Comparison of ENCODE assay signal across 1 cellular context in genomic region chr11:64396079-64396591, GRCh38.
TF ChIP-seq lines count a peak whose summit lies in the region.

No MANE protein-coding gene starts in this region.

TF ChIP-seq in HepG2, 621 proteins besides CTCF, POLR2A, EP300 and RAD21 (continued from another document):
- TF ChIP-seq SETDB1 (CRISPR knock-in tag; IDR thresholded peaks at IDR 0.05; ENCODE audit: borderline replicate concordance), result no peak
- no peak for TF ChIP-seq DR1 (CRISPR knock-in tag; IDR thresholded peaks at IDR 0.05)
- TF ChIP-seq POGZ (CRISPR knock-in tag; IDR thresholded peaks at IDR 0.05), result no peak
- TF ChIP-seq, protein P1, sequence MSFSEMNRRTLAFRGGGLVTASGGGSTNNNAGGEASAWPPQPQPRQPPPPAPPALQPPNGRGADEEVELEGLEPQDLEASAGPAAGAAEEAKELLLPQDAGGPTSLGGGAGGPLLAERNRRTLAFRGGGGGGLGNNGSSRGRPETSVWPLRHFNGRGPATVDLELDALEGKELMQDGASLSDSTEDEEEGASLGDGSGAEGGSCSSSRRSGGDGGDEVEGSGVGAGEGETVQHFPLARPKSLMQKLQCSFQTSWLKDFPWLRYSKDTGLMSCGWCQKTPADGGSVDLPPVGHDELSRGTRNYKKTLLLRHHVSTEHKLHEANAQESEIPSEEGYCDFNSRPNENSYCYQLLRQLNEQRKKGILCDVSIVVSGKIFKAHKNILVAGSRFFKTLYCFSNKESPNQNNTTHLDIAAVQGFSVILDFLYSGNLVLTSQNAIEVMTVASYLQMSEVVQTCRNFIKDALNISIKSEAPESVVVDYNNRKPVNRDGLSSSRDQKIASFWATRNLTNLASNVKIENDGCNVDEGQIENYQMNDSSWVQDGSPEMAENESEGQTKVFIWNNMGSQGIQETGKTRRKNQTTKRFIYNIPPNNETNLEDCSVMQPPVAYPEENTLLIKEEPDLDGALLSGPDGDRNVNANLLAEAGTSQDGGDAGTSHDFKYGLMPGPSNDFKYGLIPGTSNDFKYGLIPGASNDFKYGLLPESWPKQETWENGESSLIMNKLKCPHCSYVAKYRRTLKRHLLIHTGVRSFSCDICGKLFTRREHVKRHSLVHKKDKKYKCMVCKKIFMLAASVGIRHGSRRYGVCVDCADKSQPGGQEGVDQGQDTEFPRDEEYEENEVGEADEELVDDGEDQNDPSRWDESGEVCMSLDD (CRISPR knock-in tag; IDR thresholded peaks at IDR 0.05; ENCODE audit: borderline replicate concordance), result no peak
- TF ChIP-seq ARID2 (CRISPR knock-in tag; IDR thresholded peaks at IDR 0.05; ENCODE audit: borderline replicate concordance), result no peak
- no peak for TF ChIP-seq IRX3 (CRISPR knock-in tag; IDR thresholded peaks at IDR 0.05; ENCODE audit: borderline replicate concordance, low read depth)
- TF ChIP-seq ZNF367 (CRISPR knock-in tag; IDR thresholded peaks at IDR 0.05; ENCODE audit: borderline replicate concordance), result no peak
- TF ChIP-seq RBFOX2 (IDR thresholded peaks at IDR 0.05; ENCODE audit: low read depth, low read length), result no peak
- TF ChIP-seq SYNCRIP (IDR thresholded peaks at IDR 0.05; ENCODE audit: insufficient read depth, low read depth, low read length), result no peak
TF ChIP-seq in HepG2: peak in this region for 0.
